In genomic region chr19:55647732-55648656, GRCh38 we compare ENCODE assay signal across 8 cellular contexts. TPM values are rescaled to one million over a fixed set of nuclear protein-coding genes. Genes with fewer than 3 reads are reported as not detected.
DNase-seq lines count a peak whose midpoint lies in the region; ATAC-seq and TF ChIP-seq lines count a peak whose summit lies in the region.

Gene CCDC106 (plus strand): TSS chr19:55648212. CDS start chr19:55649047, 835 bp downstream.

- no CpG with 5 or more reads among the region's 89 CpGs for WGBS in H9 (ENCODE audit: extremely low coverage, insufficient read length, low lambda C conversion rate)
- 2% methylated on average over 63 to 89 of the region's 89 CpGs for WGBS in esophagus, 2 donors

- peak within 1 kb of the TSS; percentile 85 to 97 (median 90); a peak in 6 of 7 replicates for H3K27ac Mint-ChIP-seq in H9

- peaks cover 25% of the 10 kb centered on the region for H3K23me2 ChIP-seq in H9 (ENCODE audit: insufficient read length, low read depth, low read length, poor library complexity, severe bottlenecking)

- peak within 1 kb of the TSS; percentile 64 to 71 for H3K4me3 ChIP-seq in esophagus (ENCODE audit: low read depth in 1 of 2, low read length in 2 of 2)

- H3K9me3 ChIP-seq in H9 (ENCODE audit: control insufficient read depth, low read depth, low read length), result no peaks in the 10 kb centered on the region
- H3K9me3 ChIP-seq in esophagus (ENCODE audit: control insufficient read depth in 2 of 2, insufficient read depth in 1 of 2, low read depth in 1 of 2, low read length in 1 of 2), result no peaks in the 10 kb centered on the region

- no peak within 1 kb of the TSS for H2AFZ ChIP-seq in H9 (ENCODE audit: low read length)

- no peak within 1 kb of the TSS for H2BK12ac ChIP-seq in H9 (ENCODE audit: insufficient read length, low read depth, low read length)

- H3K4me1 ChIP-seq in H9 (ENCODE audit: insufficient read depth, low read length), result no peaks in the 10 kb centered on the region
- H3K4me1 ChIP-seq in esophagus (ENCODE audit: control insufficient read depth in 2 of 2, insufficient read depth in 2 of 2, low read length in 1 of 2), result peaks cover 2 to 25% of the 10 kb centered on the region in 2 donors

- no peak within 1 kb of the TSS for H2BK20ac ChIP-seq in H9 (ENCODE audit: low read depth, low read length, poor library complexity, severe bottlenecking)

- peaks cover 3% of the 10 kb centered on the region for H3K79me1 ChIP-seq in H9 (ENCODE audit: insufficient read depth, low read depth, low read length, poor library complexity, severe bottlenecking)

- H4K91ac ChIP-seq in H9 (ENCODE audit: insufficient read length, low read depth, low read length), result no peak within 1 kb of the TSS

- H3K56ac ChIP-seq in H9 (ENCODE audit: insufficient read length, low read depth, low read length), result no peak within 1 kb of the TSS

- ATAC-seq in HG02870 (IDR thresholded peaks at IDR 0.05; ENCODE audit: unreplicated experiment), result no peak

- peak within 1 kb of the TSS; percentile 76 to 89 for H3K4me3 Mint-ChIP-seq in H9

- H3K27ac ChIP-seq in H9 (ENCODE audit: insufficient read length, low read depth, low read length) (no peak within 1 kb of the TSS), esophagus (ENCODE audit: low read depth in 2 of 2, low read length in 1 of 2) (peak within 1 kb of the TSS; percentile 75 to 79), temporal lobe (ENCODE audit: low read depth, low read length) (peak within 1 kb of the TSS; percentile 85)

- H3K4me2 ChIP-seq in H9 (ENCODE audit: insufficient read depth, insufficient read length, low read length), result peak within 1 kb of the TSS; percentile 91

- peaks cover 7% of the 10 kb centered on the region; the same call in 1 of the 2 replicates for H3K79me2 ChIP-seq in H9 (ENCODE audit: insufficient read depth, low read length)

- no peak within 1 kb of the TSS for H3T11ph ChIP-seq in H9 (ENCODE audit: low read length)

- peaks cover 0 to 11% of the 10 kb centered on the region in 2 donors for H3K36me3 ChIP-seq in esophagus (ENCODE audit: control insufficient read depth in 2 of 2, insufficient read depth in 2 of 2, low read length in 1 of 2)

- H3K27me3 ChIP-seq in H9 (ENCODE audit: insufficient read depth, low read length) (no peaks in the 10 kb centered on the region), esophagus (ENCODE audit: control insufficient read depth in 1 of 2, insufficient read depth in 2 of 2, low read length in 2 of 2) (no peaks in the 10 kb centered on the region)

- no peak within 1 kb of the TSS for H3K4ac ChIP-seq in H9 (ENCODE audit: low read depth, low read length)

- no peak within 1 kb of the TSS for H2AK5ac ChIP-seq in H9 (ENCODE audit: insufficient read length, low read length)

- H3K9ac ChIP-seq in H9 (ENCODE audit: extremely low read depth, insufficient read length, low read length), result peak within 1 kb of the TSS; percentile 63

- peaks cover 0 to 3% of the 10 kb centered on the region in 2 experiments; a peak in 3 of 5 replicates for H3K9me3 Mint-ChIP-seq in H9

- no peak within 1 kb of the TSS; the same call in 1 of the 2 replicates for H2BK15ac ChIP-seq in H9 (ENCODE audit: low read depth, low read length)

- peaks cover 19 to 33% of the 10 kb centered on the region in 2 experiments for H3K4me1 Mint-ChIP-seq in H9

- DNase-seq in CD1c-positive myeloid dendritic cell (ENCODE audit: extremely low spot score) (peak; percentile 51), H9 (peak; percentile 86), NCI-H345 treated with DMSO at 0.1 percent for 48 hours (lab: John Stamatoyannopoulos, UW; ENCODE audit: unreplicated experiment) (peak; percentile 19), midbrain (lab: John Stamatoyannopoulos, UW) (peak; percentile 76)
- peak; percentile 72 for DNase-seq in activated T-cell treated with anti-CD3 and anti-CD28 coated beads, Interleukin-2, amount 50 U/mL, for 1 hour

- H3K18ac ChIP-seq in H9 (ENCODE audit: insufficient read length, low read depth, low read length), result peak within 1 kb of the TSS; percentile 96

- no peak within 1 kb of the TSS for H4K5ac ChIP-seq in H9 (ENCODE audit: insufficient read length, low read depth, low read length)

- H2BK5ac ChIP-seq in H9 (ENCODE audit: insufficient read length, low read length), result no peak within 1 kb of the TSS

- no peak within 1 kb of the TSS for H4K8ac ChIP-seq in H9 (replicated peaks; ENCODE audit: insufficient read length, low read depth, low read length)

- no peak within 1 kb of the TSS for H2BK120ac ChIP-seq in H9 (ENCODE audit: low read depth, low read length, poor library complexity, severe bottlenecking)

- peaks cover 1% of the 10 kb centered on the region; the same call in 1 of the 2 replicates for H3K27me3 Mint-ChIP-seq in H9 (ENCODE audit: low read depth)

- TF ChIP-seq CTCF in H9 (conservative IDR thresholded peaks at IDR 0.05), result no peak

- peaks cover 5% of the 10 kb centered on the region for H4K20me1 ChIP-seq in H9 (ENCODE audit: control insufficient read depth, insufficient read depth, insufficient read length)

- peak within 1 kb of the TSS; percentile 97 for H3K14ac ChIP-seq in H9 (ENCODE audit: insufficient read depth, low read length)

- peaks cover 21 to 57% (median 46%) of the 10 kb centered on the region in 3 experiments for H3K36me3 Mint-ChIP-seq in H9 (ENCODE audit: insufficient read depth in 1 of 3, low read depth in 3 of 3)

- no peak within 1 kb of the TSS for H3K23ac ChIP-seq in H9 (ENCODE audit: insufficient read length, low read depth, low read length)

RNA-seq across cellular contexts. Expression of gene CCDC106, which starts in this region (rescaled TPM):
- total RNA-seq in H9 (2021) (19.9 and 20.0 TPM in 2 replicates), temporal lobe (10.1 TPM)
- 1 to 10 TPM; 5.6 to 9.1 TPM for polyA plus RNA-seq in esophagus

Comparison
In these comparisons a context has a peak if more than half of its experiments do, and no peak if none do; other contexts are left out.
1. DNase-seq: peak in every context shown above with its lines; median percentile 86 in H9; 76 in midbrain; 72 in activated T-cell treated with anti-CD3 and anti-CD28 coated beads, Interleukin-2, amount 50 U/mL, for 1 hour; 51 in CD1c-positive myeloid dendritic cell; 19 in NCI-H345 treated with DMSO at 0.1 percent for 48 hours.